8 cellular contexts compared by ENCODE assay signal in the genomic region with DNA sequence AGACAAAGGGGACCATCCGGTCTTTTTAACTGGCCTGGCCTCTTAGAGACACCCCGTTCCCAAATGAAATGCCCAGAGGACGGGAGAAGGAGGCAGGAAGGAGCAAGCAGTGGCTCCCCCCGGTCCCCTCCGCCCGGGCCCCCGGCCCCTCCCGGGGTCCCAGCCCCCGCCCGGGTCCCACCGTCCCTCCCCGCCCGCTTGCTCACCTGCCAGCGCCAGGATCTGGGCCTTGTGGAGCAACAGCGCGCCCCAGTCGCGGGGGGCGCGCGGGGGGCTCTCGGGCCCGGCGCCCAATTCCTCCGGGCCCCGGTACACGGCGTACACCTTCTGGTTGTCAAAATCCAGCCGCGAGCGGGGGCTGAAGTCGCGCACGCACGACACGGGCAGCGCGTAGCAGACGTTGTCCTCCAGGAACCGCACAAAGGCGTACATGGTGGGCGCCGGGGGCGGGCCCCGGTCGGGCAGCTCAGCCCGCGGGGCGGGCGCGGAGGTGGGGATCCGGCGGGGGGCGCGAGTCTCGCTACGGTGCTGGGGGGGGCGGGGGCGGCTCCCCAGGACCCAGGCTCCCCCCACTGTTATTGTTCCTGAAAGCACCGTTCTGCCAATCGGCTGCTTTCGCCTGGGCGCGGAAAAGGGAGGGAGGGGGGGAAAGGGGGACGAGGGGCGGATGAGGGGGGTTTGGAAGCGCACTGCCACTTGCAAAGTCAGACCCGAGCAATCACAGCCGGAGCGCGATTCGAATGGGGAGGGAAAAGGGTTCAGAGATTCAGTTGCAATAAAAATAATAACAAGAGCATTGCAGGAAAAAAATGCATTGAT. TPM values are rescaled to one million over a fixed set of nuclear protein-coding genes. Genes with fewer than 3 reads are reported as not detected.
DNase-seq lines count a peak whose midpoint lies in the region; ATAC-seq and TF ChIP-seq lines count a peak whose summit lies in the region.

A gene with protein sequence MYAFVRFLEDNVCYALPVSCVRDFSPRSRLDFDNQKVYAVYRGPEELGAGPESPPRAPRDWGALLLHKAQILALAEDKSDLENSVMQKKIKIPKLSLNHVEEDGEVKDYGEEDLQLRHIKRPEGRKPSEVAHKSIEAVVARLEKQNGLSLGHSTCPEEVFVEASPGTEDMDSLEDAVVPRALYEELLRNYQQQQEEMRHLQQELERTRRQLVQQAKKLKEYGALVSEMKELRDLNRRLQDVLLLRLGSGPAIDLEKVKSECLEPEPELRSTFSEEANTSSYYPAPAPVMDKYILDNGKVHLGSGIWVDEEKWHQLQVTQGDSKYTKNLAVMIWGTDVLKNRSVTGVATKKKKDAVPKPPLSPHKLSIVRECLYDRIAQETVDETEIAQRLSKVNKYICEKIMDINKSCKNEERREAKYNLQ (minus strand): TSS at position 492 of the 819 bp plus-strand sequence. CDS start 60 bp downstream, at position 432.

- H3K27ac Mint-ChIP-seq in activated T-helper 17 cell treated with anti-CD3 and anti-CD28 coated beads, Interleukin-2, amount 50 U/mL, for 72 hours: no peak within 1 kb of the TSS

- H3K36me3 ChIP-seq in osteoblast (ENCODE audit: insufficient read depth, low read length) (no peaks in the 10 kb centered on the region), thoracic aorta (no peaks in the 10 kb centered on the region)

- peak; percentile 35 for ATAC-seq in activated T-helper 17 cell treated with anti-CD3 and anti-CD28 coated beads, Interleukin-2, amount 50 U/mL, for 72 hours (replicated peaks)
- no peak for ATAC-seq in thoracic aorta (ENCODE audit: insufficient number of reproducible peaks, low FRiP score, low read depth)

- no peak within 1 kb of the TSS for H2AFZ ChIP-seq in osteoblast (ENCODE audit: low read length)

- H3K79me2 ChIP-seq in osteoblast (ENCODE audit: insufficient read depth, low read length): no peaks in the 10 kb centered on the region

- no peaks in the 10 kb centered on the region for H3K9me3 Mint-ChIP-seq in activated T-helper 17 cell treated with anti-CD3 and anti-CD28 coated beads, Interleukin-2, amount 50 U/mL, for 72 hours

- H3K27ac ChIP-seq in osteoblast (ENCODE audit: low read depth, low read length) (no peak within 1 kb of the TSS), thoracic aorta (peak within 1 kb of the TSS; percentile 85 to 88)

- intact Hi-C loops in head of caudate nucleus (cut with DNase I): no loop called here

- DNase-seq in activated naive CD4-positive, alpha-beta T cell (lab: John Stamatoyannopoulos, UW): peak; percentile 7 to 66 (median 43)
- DNase-seq in activated naive CD4-positive, alpha-beta T cell treated with Interleukin-2 at 50 U/mL for 16 hours: no peak
- DNase-seq in NCI-H748 (lab: John Stamatoyannopoulos, UW; ENCODE audit: unreplicated experiment) (peak; percentile 93), head of caudate nucleus (peak; percentile 58 to 90 (median 77)), osteoblast (ENCODE audit: insufficient read length, low spot score, missing footprints) (peak; percentile 30), thoracic aorta (ENCODE audit: low spot score) (no peak), dermis blood vessel endothelial cell (no peak)

- peak within 1 kb of the TSS; percentile 19 for H3K4me3 ChIP-seq in osteoblast (ENCODE audit: insufficient read depth, low read length)
- peak within 1 kb of the TSS; percentile 89 for H3K4me3 ChIP-seq in thoracic aorta

- no peak within 1 kb of the TSS for H3K4me2 ChIP-seq in osteoblast (ENCODE audit: insufficient read depth, low read length)

- H3K4me1 Mint-ChIP-seq in activated T-helper 17 cell treated with anti-CD3 and anti-CD28 coated beads, Interleukin-2, amount 50 U/mL, for 72 hours: peaks cover 10% of the 10 kb centered on the region

- TF ChIP-seq CTCF in osteoblast (IDR thresholded peaks at IDR 0.05; ENCODE audit: extremely low read depth, low read depth, low read length): no peak
- no peak for TF ChIP-seq CTCF in thoracic aorta (IDR thresholded peaks at IDR 0.05)

- H3K9me3 ChIP-seq in osteoblast (ENCODE audit: low read depth, low read length): no peaks in the 10 kb centered on the region
- no peaks in the 10 kb centered on the region for H3K9me3 ChIP-seq in thoracic aorta

- H3K36me3 Mint-ChIP-seq in activated T-helper 17 cell treated with anti-CD3 and anti-CD28 coated beads, Interleukin-2, amount 50 U/mL, for 72 hours (ENCODE audit: low read depth): peaks cover 6% of the 10 kb centered on the region

- H3K27me3 ChIP-seq in osteoblast (ENCODE audit: insufficient read depth, low read length) (peaks cover 25% of the 10 kb centered on the region), thoracic aorta (replicated peaks; ENCODE audit: insufficient read depth) (no peaks in the 10 kb centered on the region)

- no peaks in the 10 kb centered on the region for H4K20me1 ChIP-seq in osteoblast (ENCODE audit: insufficient read depth, low read length)

- peak within 1 kb of the TSS; percentile 61 for H3K4me3 Mint-ChIP-seq in activated T-helper 17 cell treated with anti-CD3 and anti-CD28 coated beads, Interleukin-2, amount 50 U/mL, for 72 hours

- H3K4me1 ChIP-seq in osteoblast (ENCODE audit: insufficient read depth, low read length) (no peaks in the 10 kb centered on the region), thoracic aorta (ENCODE audit: control insufficient read depth in 1 of 2, low read depth in 2 of 2) (peaks cover 8 to 54% of the 10 kb centered on the region in 2 donors)

- H3K27me3 Mint-ChIP-seq in activated T-helper 17 cell treated with anti-CD3 and anti-CD28 coated beads, Interleukin-2, amount 50 U/mL, for 72 hours: peaks cover 46% of the 10 kb centered on the region

RNA-seq across cellular contexts. Expression of the gene that starts here (rescaled TPM):
- total RNA-seq in activated T-helper 17 cell treated with anti-CD3 and anti-CD28 coated beads, Interleukin-2, amount 50 U/mL, for 72 hours: 1 to 10 TPM in 1 of 2 donors, under 1 TPM in 1; 0.35 to 5.3 TPM
- total RNA-seq in osteoblast (0.72 and 1.2 TPM in 2 replicates), thoracic aorta (1 to 10 TPM; 6.5 to 9.5 TPM), dermis blood vessel endothelial cell (0.17 and 0.47 TPM in 2 replicates)

Comparison
In these comparisons a context has a peak if more than half of its experiments do, and no peak if none do; other contexts are left out.
1. DNase-seq: peak in activated naive CD4-positive, alpha-beta T cell (4 of 4), NCI-H748 (single experiment), head of caudate nucleus (42 of 42) and osteoblast (single experiment); none in activated naive CD4-positive, alpha-beta T cell treated with Interleukin-2 at 50 U/mL for 16 hours (single experiment), thoracic aorta (single experiment) and dermis blood vessel endothelial cell (single experiment).